Comparison of ENCODE assay signal across 29 cellular contexts in the genomic region with DNA sequence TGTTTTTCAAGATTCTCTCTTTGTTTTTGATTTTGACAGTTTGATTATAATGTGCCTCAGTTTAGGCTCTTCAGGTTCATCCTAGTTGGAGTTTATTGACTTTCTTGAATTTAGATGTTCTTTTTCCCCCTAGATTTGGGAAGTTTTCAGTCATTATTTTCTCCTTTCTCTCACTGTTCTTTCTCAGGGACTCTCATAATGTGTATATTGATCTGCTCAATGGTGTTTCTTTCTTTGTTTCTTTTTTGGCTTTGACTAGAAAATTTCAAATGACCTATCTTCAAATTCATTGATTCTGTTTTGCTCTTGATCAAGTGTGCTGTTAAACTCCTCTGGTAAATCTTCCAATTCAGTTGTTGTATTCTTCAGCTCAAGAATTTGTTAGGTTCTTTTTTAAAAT.
"Had no signal": no experiment of that assay in that cellular context is flagged by ENCODE, and none has a peak within 500 bp of the region (broad histone marks: within the 10 kb centered on the region; RNA-seq: fewer than 3 reads in every experiment).

No MANE protein-coding gene starts in this region.

- DNase-seq: colonic mucosa; cortex of kidney; dermis blood vessel endothelial cell; dorsolateral prefrontal cortex; effector CD4-positive, alpha-beta T cell; effector CD8-positive, alpha-beta T cell; effector memory CD4-positive, alpha-beta T cell; effector memory CD8-positive, alpha-beta T cell; endodermal cell; erythroblast; esophagus squamous epithelium; foreskin fibroblast; foreskin keratinocyte; foreskin melanocyte; gastrocnemius medialis; glutamatergic neuron; head of caudate nucleus; heart left ventricle; heart right ventricle had no signal

- H3K27me3 Mint-ChIP-seq: dendritic cell treated with granulocyte-macrophage colony-stimulating factor and Interleukin-4, amounts not matched to agents 40 ng/mL and 50 ng/mL, for 4 days had no signal

- ATAC-seq: effector memory CD8-positive, alpha-beta T cell; esophagus mucosa; foreskin keratinocyte; gastrocnemius medialis; gastroesophageal sphincter; heart left ventricle; heart right ventricle had no signal

- H3K9me3 Mint-ChIP-seq: effector memory CD8-positive, alpha-beta T cell had no signal

- H3K79me2 ChIP-seq: hepatocyte had no signal

- H3K4me1 ChIP-seq: colonic mucosa, esophagus muscularis mucosa, esophagus squamous epithelium, foreskin keratinocyte, gastrocnemius medialis, gastroesophageal sphincter had no signal

- H3K27ac ChIP-seq: colonic mucosa, coronary artery, dorsolateral prefrontal cortex, epithelial cell of prostate, esophagus muscularis mucosa, esophagus squamous epithelium, foreskin keratinocyte, gastrocnemius medialis, gastroesophageal sphincter, heart left ventricle, heart right ventricle, hepatocyte had no signal

- H3K9me3 ChIP-seq: colonic mucosa, esophagus squamous epithelium, gastrocnemius medialis had no signal

- H2AFZ ChIP-seq: hepatocyte had no signal

- H3K4me3 Mint-ChIP-seq: dendritic cell treated with granulocyte-macrophage colony-stimulating factor and Interleukin-4, amounts not matched to agents 40 ng/mL and 50 ng/mL, for 4 days; effector memory CD8-positive, alpha-beta T cell; endodermal cell had no signal

- H3K27me3 ChIP-seq: colonic mucosa, dorsolateral prefrontal cortex, esophagus muscularis mucosa, esophagus squamous epithelium, foreskin keratinocyte, gastrocnemius medialis, gastroesophageal sphincter, heart left ventricle, heart right ventricle, hepatocyte had no signal

- H3K4me3 ChIP-seq: colonic mucosa, coronary artery, dorsolateral prefrontal cortex, esophagus muscularis mucosa, esophagus squamous epithelium, gastrocnemius medialis, gastroesophageal sphincter, heart left ventricle, heart right ventricle, hepatocyte had no signal

- FAIRE-seq: colon, endometrium, endothelial cell of umbilical vein had no signal

- H3K27ac Mint-ChIP-seq: dendritic cell treated with granulocyte-macrophage colony-stimulating factor and Interleukin-4, amounts not matched to agents 40 ng/mL and 50 ng/mL, for 4 days; effector memory CD8-positive, alpha-beta T cell; endodermal cell had no signal

- H3K36me3 ChIP-seq: colonic mucosa, esophagus muscularis mucosa, esophagus squamous epithelium, gastrocnemius medialis, gastroesophageal sphincter, heart left ventricle, heart right ventricle had no signal

- H3K4me2 ChIP-seq: hepatocyte had no signal
